ENCODE assay signal across 1 cellular context in the genomic region with DNA sequence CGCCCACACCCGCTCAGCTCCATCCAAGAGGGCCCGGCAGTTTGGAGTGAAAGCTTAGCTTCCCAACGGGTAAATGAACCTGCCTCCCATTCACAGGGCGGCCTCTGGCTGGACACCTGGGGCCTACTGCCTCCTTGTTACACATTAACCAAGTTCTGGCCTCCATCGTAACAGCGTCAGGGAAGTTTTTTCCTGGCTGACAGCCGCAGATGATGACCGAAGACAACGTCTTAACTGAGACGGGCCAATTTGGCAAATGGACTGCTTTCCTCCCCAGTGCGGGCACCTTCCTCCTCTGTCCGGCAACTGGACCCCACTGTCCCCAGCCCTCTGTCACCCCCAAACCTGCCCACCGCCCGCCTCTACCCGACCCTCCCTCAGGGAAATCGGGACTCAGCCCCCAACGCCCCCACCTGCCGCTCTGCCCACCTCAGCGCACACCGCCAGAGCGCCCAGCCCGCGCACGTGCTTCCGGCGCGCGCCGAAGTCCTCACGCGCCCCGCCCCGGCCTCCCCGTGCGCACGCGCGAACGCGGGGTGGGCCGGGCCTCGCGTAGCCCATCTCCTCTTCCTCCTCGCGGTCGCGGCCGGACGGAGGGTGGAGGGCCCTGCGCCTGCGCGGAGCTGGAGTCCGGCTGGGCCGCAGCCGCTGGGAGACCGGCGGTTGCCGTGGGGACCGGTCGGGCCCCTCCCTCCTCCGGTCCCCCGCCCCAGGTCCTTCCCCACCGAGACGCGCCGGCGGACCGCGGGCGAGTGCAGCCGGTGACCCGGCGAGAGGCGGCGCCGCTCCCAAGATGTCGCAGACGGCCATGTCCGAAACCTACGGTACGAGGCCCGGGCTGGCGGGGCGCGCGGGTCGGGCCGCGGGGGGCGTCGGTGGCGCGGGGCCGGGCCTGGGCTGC.
TF ChIP-seq lines count a peak whose summit lies in the region.

A gene with protein sequence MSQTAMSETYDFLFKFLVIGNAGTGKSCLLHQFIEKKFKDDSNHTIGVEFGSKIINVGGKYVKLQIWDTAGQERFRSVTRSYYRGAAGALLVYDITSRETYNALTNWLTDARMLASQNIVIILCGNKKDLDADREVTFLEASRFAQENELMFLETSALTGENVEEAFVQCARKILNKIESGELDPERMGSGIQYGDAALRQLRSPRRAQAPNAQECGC (plus strand): TSS at position 565 of the 901 bp plus-strand sequence. CDS start 229 bp downstream, at position 794.

TF ChIP-seq in HepG2, 621 proteins besides CTCF, POLR2A, EP300 and RAD21 (continued from another document and continues in another):
- TF ChIP-seq, protein P1, sequence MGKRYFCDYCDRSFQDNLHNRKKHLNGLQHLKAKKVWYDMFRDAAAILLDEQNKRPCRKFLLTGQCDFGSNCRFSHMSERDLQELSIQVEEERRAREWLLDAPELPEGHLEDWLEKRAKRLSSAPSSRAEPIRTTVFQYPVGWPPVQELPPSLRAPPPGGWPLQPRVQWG (CRISPR knock-in tag; IDR thresholded peaks at IDR 0.05; ENCODE audit: borderline replicate concordance, low read depth): no peak
- TF ChIP-seq THYN1 (CRISPR knock-in tag; IDR thresholded peaks at IDR 0.05; ENCODE audit: borderline replicate concordance, low read depth): no peak
- TF ChIP-seq SIN3B (IDR thresholded peaks at IDR 0.05; ENCODE audit: low read length): no peak
- no peak for TF ChIP-seq ZNF781 (CRISPR knock-in tag; IDR thresholded peaks at IDR 0.05; ENCODE audit: borderline replicate concordance, not compliant biosample characterization)
- TF ChIP-seq, protein P2, sequence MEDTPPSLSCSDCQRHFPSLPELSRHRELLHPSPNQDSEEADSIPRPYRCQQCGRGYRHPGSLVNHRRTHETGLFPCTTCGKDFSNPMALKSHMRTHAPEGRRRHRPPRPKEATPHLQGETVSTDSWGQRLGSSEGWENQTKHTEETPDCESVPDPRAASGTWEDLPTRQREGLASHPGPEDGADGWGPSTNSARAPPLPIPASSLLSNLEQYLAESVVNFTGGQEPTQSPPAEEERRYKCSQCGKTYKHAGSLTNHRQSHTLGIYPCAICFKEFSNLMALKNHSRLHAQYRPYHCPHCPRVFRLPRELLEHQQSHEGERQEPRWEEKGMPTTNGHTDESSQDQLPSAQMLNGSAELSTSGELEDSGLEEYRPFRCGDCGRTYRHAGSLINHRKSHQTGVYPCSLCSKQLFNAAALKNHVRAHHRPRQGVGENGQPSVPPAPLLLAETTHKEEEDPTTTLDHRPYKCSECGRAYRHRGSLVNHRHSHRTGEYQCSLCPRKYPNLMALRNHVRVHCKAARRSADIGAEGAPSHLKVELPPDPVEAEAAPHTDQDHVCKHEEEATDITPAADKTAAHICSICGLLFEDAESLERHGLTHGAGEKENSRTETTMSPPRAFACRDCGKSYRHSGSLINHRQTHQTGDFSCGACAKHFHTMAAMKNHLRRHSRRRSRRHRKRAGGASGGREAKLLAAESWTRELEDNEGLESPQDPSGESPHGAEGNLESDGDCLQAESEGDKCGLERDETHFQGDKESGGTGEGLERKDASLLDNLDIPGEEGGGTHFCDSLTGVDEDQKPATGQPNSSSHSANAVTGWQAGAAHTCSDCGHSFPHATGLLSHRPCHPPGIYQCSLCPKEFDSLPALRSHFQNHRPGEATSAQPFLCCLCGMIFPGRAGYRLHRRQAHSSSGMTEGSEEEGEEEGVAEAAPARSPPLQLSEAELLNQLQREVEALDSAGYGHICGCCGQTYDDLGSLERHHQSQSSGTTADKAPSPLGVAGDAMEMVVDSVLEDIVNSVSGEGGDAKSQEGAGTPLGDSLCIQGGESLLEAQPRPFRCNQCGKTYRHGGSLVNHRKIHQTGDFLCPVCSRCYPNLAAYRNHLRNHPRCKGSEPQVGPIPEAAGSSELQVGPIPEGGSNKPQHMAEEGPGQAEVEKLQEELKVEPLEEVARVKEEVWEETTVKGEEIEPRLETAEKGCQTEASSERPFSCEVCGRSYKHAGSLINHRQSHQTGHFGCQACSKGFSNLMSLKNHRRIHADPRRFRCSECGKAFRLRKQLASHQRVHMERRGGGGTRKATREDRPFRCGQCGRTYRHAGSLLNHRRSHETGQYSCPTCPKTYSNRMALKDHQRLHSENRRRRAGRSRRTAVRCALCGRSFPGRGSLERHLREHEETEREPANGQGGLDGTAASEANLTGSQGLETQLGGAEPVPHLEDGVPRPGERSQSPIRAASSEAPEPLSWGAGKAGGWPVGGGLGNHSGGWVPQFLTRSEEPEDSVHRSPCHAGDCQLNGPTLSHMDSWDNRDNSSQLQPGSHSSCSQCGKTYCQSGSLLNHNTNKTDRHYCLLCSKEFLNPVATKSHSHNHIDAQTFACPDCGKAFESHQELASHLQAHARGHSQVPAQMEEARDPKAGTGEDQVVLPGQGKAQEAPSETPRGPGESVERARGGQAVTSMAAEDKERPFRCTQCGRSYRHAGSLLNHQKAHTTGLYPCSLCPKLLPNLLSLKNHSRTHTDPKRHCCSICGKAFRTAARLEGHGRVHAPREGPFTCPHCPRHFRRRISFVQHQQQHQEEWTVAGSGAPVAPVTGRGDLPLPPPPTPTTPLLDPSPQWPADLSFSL (CRISPR knock-in tag; IDR thresholded peaks at IDR 0.05): no peak
- TF ChIP-seq, protein P3, sequence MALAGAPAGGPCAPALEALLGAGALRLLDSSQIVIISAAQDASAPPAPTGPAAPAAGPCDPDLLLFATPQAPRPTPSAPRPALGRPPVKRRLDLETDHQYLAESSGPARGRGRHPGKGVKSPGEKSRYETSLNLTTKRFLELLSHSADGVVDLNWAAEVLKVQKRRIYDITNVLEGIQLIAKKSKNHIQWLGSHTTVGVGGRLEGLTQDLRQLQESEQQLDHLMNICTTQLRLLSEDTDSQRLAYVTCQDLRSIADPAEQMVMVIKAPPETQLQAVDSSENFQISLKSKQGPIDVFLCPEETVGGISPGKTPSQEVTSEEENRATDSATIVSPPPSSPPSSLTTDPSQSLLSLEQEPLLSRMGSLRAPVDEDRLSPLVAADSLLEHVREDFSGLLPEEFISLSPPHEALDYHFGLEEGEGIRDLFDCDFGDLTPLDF (CRISPR knock-in tag; IDR thresholded peaks at IDR 0.05): peak; percentile 29; the same call in 1 of the 2 replicates
- TF ChIP-seq TCF7 (IDR thresholded peaks at IDR 0.05; ENCODE audit: low read depth): no peak
- TF ChIP-seq, protein P4, sequence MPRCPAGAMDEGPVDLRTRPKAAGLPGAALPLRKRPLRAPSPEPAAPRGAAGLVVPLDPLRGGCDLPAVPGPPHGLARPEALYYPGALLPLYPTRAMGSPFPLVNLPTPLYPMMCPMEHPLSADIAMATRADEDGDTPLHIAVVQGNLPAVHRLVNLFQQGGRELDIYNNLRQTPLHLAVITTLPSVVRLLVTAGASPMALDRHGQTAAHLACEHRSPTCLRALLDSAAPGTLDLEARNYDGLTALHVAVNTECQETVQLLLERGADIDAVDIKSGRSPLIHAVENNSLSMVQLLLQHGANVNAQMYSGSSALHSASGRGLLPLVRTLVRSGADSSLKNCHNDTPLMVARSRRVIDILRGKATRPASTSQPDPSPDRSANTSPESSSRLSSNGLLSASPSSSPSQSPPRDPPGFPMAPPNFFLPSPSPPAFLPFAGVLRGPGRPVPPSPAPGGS (CRISPR knock-in tag; IDR thresholded peaks at IDR 0.05): peak; percentile 98
- no peak for TF ChIP-seq FOSL1 (CRISPR knock-in tag; IDR thresholded peaks at IDR 0.05; ENCODE audit: borderline replicate concordance)
- TF ChIP-seq, protein P5, sequence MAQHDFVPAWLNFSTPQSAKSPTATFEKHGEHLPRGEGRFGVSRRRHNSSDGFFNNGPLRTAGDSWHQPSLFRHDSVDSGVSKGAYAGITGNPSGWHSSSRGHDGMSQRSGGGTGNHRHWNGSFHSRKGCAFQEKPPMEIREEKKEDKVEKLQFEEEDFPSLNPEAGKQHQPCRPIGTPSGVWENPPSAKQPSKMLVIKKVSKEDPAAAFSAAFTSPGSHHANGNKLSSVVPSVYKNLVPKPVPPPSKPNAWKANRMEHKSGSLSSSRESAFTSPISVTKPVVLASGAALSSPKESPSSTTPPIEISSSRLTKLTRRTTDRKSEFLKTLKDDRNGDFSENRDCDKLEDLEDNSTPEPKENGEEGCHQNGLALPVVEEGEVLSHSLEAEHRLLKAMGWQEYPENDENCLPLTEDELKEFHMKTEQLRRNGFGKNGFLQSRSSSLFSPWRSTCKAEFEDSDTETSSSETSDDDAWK (CRISPR knock-in tag; IDR thresholded peaks at IDR 0.05): no peak
- TF ChIP-seq NONO (IDR thresholded peaks at IDR 0.05): no peak
- TF ChIP-seq NONO (CRISPR knock-in tag; conservative IDR thresholded peaks at IDR 0.05): peak; percentile 90
- TF ChIP-seq ZNF225 (CRISPR knock-in tag; IDR thresholded peaks at IDR 0.05): no peak
- TF ChIP-seq, protein P6, sequence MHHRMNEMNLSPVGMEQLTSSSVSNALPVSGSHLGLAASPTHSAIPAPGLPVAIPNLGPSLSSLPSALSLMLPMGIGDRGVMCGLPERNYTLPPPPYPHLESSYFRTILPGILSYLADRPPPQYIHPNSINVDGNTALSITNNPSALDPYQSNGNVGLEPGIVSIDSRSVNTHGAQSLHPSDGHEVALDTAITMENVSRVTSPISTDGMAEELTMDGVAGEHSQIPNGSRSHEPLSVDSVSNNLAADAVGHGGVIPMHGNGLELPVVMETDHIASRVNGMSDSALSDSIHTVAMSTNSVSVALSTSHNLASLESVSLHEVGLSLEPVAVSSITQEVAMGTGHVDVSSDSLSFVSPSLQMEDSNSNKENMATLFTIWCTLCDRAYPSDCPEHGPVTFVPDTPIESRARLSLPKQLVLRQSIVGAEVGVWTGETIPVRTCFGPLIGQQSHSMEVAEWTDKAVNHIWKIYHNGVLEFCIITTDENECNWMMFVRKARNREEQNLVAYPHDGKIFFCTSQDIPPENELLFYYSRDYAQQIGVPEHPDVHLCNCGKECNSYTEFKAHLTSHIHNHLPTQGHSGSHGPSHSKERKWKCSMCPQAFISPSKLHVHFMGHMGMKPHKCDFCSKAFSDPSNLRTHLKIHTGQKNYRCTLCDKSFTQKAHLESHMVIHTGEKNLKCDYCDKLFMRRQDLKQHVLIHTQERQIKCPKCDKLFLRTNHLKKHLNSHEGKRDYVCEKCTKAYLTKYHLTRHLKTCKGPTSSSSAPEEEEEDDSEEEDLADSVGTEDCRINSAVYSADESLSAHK (CRISPR knock-in tag; IDR thresholded peaks at IDR 0.05; ENCODE audit: borderline replicate concordance): no peak; the same call in 1 of the 2 replicates
- TF ChIP-seq MEIS1 (CRISPR knock-in tag; IDR thresholded peaks at IDR 0.05; ENCODE audit: borderline replicate concordance): no peak
- TF ChIP-seq CAMTA2 (CRISPR knock-in tag; IDR thresholded peaks at IDR 0.05; ENCODE audit: borderline replicate concordance): peak; percentile 84; the same call in 1 of the 2 replicates
- no peak for TF ChIP-seq ZNF264 (CRISPR knock-in tag; IDR thresholded peaks at IDR 0.05)
- TF ChIP-seq, protein P7, sequence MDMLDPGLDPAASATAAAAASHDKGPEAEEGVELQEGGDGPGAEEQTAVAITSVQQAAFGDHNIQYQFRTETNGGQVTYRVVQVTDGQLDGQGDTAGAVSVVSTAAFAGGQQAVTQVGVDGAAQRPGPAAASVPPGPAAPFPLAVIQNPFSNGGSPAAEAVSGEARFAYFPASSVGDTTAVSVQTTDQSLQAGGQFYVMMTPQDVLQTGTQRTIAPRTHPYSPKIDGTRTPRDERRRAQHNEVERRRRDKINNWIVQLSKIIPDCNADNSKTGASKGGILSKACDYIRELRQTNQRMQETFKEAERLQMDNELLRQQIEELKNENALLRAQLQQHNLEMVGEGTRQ (IDR thresholded peaks at IDR 0.05; ENCODE audit: low read depth, low read length): peak; percentile 25; the same call in 1 of the 2 replicates
- TF ChIP-seq, protein P7 (CRISPR knock-in tag; IDR thresholded peaks at IDR 0.05; ENCODE audit: borderline replicate concordance): no peak; the same call in 1 of the 2 replicates
- peak; percentile 50; the same call in 1 of the 2 replicates for TF ChIP-seq KMT2A (CRISPR knock-in tag; IDR thresholded peaks at IDR 0.05)
- no peak for TF ChIP-seq ZNF660 (CRISPR knock-in tag; IDR thresholded peaks at IDR 0.05; ENCODE audit: borderline replicate concordance, low read depth)
- peak; percentile 56; the same call in 1 of the 2 replicates for TF ChIP-seq KDM3A (CRISPR knock-in tag; IDR thresholded peaks at IDR 0.05; ENCODE audit: low read depth)
- TF ChIP-seq ZFP1 (CRISPR knock-in tag; IDR thresholded peaks at IDR 0.05): no peak
- peak; percentile 81; the same call in 1 of the 2 replicates for TF ChIP-seq MEIS2 (CRISPR knock-in tag; IDR thresholded peaks at IDR 0.05)
- TF ChIP-seq HNF4A (CRISPR knock-in tag; IDR thresholded peaks at IDR 0.05): no peak
- peak; percentile 98 for TF ChIP-seq ZNF563 (CRISPR knock-in tag; IDR thresholded peaks at IDR 0.05)
- peak; percentile 69 for TF ChIP-seq MED8 (CRISPR knock-in tag; IDR thresholded peaks at IDR 0.05; ENCODE audit: insufficient replicate concordance)
- no peak for TF ChIP-seq ZNF430 (CRISPR knock-in tag; IDR thresholded peaks at IDR 0.05)
- TF ChIP-seq ZNF761 (CRISPR knock-in tag; conservative IDR thresholded peaks at IDR 0.05): peak; percentile 85; the same call in 1 of the 2 replicates
- no peak; the same call in 1 of the 2 replicates for TF ChIP-seq KAT7 (CRISPR knock-in tag; IDR thresholded peaks at IDR 0.05; ENCODE audit: borderline replicate concordance)
- TF ChIP-seq, protein P8, sequence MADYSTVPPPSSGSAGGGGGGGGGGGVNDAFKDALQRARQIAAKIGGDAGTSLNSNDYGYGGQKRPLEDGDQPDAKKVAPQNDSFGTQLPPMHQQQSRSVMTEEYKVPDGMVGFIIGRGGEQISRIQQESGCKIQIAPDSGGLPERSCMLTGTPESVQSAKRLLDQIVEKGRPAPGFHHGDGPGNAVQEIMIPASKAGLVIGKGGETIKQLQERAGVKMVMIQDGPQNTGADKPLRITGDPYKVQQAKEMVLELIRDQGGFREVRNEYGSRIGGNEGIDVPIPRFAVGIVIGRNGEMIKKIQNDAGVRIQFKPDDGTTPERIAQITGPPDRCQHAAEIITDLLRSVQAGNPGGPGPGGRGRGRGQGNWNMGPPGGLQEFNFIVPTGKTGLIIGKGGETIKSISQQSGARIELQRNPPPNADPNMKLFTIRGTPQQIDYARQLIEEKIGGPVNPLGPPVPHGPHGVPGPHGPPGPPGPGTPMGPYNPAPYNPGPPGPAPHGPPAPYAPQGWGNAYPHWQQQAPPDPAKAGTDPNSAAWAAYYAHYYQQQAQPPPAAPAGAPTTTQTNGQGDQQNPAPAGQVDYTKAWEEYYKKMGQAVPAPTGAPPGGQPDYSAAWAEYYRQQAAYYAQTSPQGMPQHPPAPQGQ (CRISPR knock-in tag; IDR thresholded peaks at IDR 0.05; ENCODE audit: borderline replicate concordance): no peak
- peak; percentile 96 for TF ChIP-seq ZNF446 (CRISPR knock-in tag; IDR thresholded peaks at IDR 0.05)
- TF ChIP-seq RORA (CRISPR knock-in tag; IDR thresholded peaks at IDR 0.05): no peak
- no peak for TF ChIP-seq PRPF4 (IDR thresholded peaks at IDR 0.05; ENCODE audit: low read depth, low read length, poor library complexity, severe bottlenecking)
- TF ChIP-seq ZFP36L2 (CRISPR knock-in tag; IDR thresholded peaks at IDR 0.05): no peak
- peak; percentile 74; the same call in 1 of the 2 replicates for TF ChIP-seq ZNF501 (CRISPR knock-in tag; IDR thresholded peaks at IDR 0.05)
